ENCODE assay signal across 13 cellular contexts in genomic region chrX:150572206-150572605, GRCh38. TPM values are rescaled to one million over a fixed set of nuclear protein-coding genes. Genes with fewer than 3 reads are reported as not detected.
DNase-seq lines count a peak whose midpoint lies in the region; ATAC-seq and TF ChIP-seq lines count a peak whose summit lies in the region.
"Had no signal": no experiment of that assay in that cellular context is flagged by ENCODE, and none has a peak within 500 bp of the region (broad histone marks: within the 10 kb centered on the region; RNA-seq: fewer than 3 reads in every experiment).

No MANE protein-coding gene starts in this region.

- peaks cover 74% of the 10 kb centered on the region for H3K4me1 Mint-ChIP-seq in T-helper 2 cell treated with Interferon-gamma antibody and Interleukin-4, amounts not matched to agents 5 μg/mL and 100 μg/mL, for 36 hours (ENCODE audit: low read depth)
- peaks cover 50% of the 10 kb centered on the region for H3K4me1 Mint-ChIP-seq in central memory CD8-positive, alpha-beta T cell

- H3K9me3 ChIP-seq in skeletal muscle tissue (ENCODE audit: control insufficient read depth in 3 of 3, low read length in 3 of 3) (no peaks in the 10 kb centered on the region), MG63 (no peaks in the 10 kb centered on the region)

- no peaks in the 10 kb centered on the region for H3K27me3 Mint-ChIP-seq in T-helper 2 cell treated with Interferon-gamma antibody and Interleukin-4, amounts not matched to agents 5 μg/mL and 100 μg/mL, for 36 hours (ENCODE audit: low read depth)
- H3K27me3 Mint-ChIP-seq in central memory CD8-positive, alpha-beta T cell = no peaks in the 10 kb centered on the region

- H3K4me3 Mint-ChIP-seq in T-helper 2 cell treated with Interferon-gamma antibody and Interleukin-4, amounts not matched to agents 5 μg/mL and 100 μg/mL, for 36 hours = peak overlapping the region; percentile 90
- H3K4me3 Mint-ChIP-seq in central memory CD8-positive, alpha-beta T cell = peak overlapping the region; percentile 61

- peak overlapping the region; percentile 19 for H3K27ac ChIP-seq in skeletal muscle tissue (ENCODE audit: low read depth, low read length)

- no peak for DNase-seq in T-helper 2 cell treated with Interferon-gamma antibody and Interleukin-4, amounts not matched to agents 5 μg/mL and 100 μg/mL, for 36 hours (ENCODE audit: low spot score)
- DNase-seq in T-helper 2 cell (no peak), NB4 (ENCODE audit: low read depth) (no peak), MG63 (no peak), cerebellar nuclear complex (lab: John Stamatoyannopoulos, UW) (no peak)
- DNase-seq in central memory CD8-positive, alpha-beta T cell (ENCODE audit: low spot score in 2 of 2) = no peak
- DNase-seq in effector CD4-positive, alpha-beta T cell = no peak
- DNase-seq: caudate nucleus; DMS79 treated with DMSO at 0.1 percent for 48 hours; NCI-H1105 treated with DMSO at 0.1 percent for 48 hours; NCI-H748 treated with DMSO at 0.1 percent for 48 hours; stimulated activated CD4-positive, alpha-beta T cell treated with anti-CD3 and anti-CD28 coated beads, Interleukin-2, amount 100 ng/mL, for 24 hours had no signal

- H3K27ac Mint-ChIP-seq in T-helper 2 cell treated with Interferon-gamma antibody and Interleukin-4, amounts not matched to agents 5 μg/mL and 100 μg/mL, for 36 hours = peak overlapping the region; percentile 85
- no peak overlapping the region for H3K27ac Mint-ChIP-seq in central memory CD8-positive, alpha-beta T cell (ENCODE audit: low read depth)

- TF ChIP-seq POLR2A in NB4 (IDR thresholded peaks at IDR 0.05; ENCODE audit: extremely low read depth, insufficient read length) = no peak

- peaks cover 14% of the 10 kb centered on the region for H3K36me3 Mint-ChIP-seq in T-helper 2 cell treated with Interferon-gamma antibody and Interleukin-4, amounts not matched to agents 5 μg/mL and 100 μg/mL, for 36 hours (ENCODE audit: low read depth)
- peaks cover 6% of the 10 kb centered on the region for H3K36me3 Mint-ChIP-seq in central memory CD8-positive, alpha-beta T cell (ENCODE audit: insufficient read depth)

- H3K27me3 ChIP-seq in skeletal muscle tissue (ENCODE audit: control insufficient read depth in 3 of 3, insufficient read depth in 3 of 3, low read length in 3 of 3) (no peaks in the 10 kb centered on the region), MG63 (no peaks in the 10 kb centered on the region)

- H3K9me3 Mint-ChIP-seq in T-helper 2 cell treated with Interferon-gamma antibody and Interleukin-4, amounts not matched to agents 5 μg/mL and 100 μg/mL, for 36 hours = no peaks in the 10 kb centered on the region
- no peaks in the 10 kb centered on the region for H3K9me3 Mint-ChIP-seq in central memory CD8-positive, alpha-beta T cell

- TF ChIP-seq CTCF in NB4 (IDR thresholded peaks at IDR 0.05; ENCODE audit: low read depth, low read length) = no peak

- no peaks in the 10 kb centered on the region for H3K36me3 ChIP-seq in skeletal muscle tissue (ENCODE audit: control insufficient read depth in 3 of 3, insufficient read depth in 3 of 3, low read length in 3 of 3)
- H3K36me3 ChIP-seq in MG63 = no peaks in the 10 kb centered on the region

- H3K9ac ChIP-seq in skeletal muscle tissue (ENCODE audit: low read depth in 1 of 3, low read length in 3 of 3) = peak overlapping the region in 1 of 3 donors; percentile 20

- peak overlapping the region; percentile 90 for H3K4me3 ChIP-seq in NB4 (ENCODE audit: low read depth, low read length)
- H3K4me3 ChIP-seq in skeletal muscle tissue (ENCODE audit: low read length in 3 of 3) = peak overlapping the region in 1 of 3 donors; percentile 7
- no peak overlapping the region for H3K4me3 ChIP-seq in MG63

- ATAC-seq in central memory CD8-positive, alpha-beta T cell (replicated peaks; ENCODE audit: extremely low read depth, poor library complexity, severe bottlenecking) = no peak

- H3K4me1 ChIP-seq in skeletal muscle tissue (ENCODE audit: control insufficient read depth in 3 of 3, insufficient read depth in 3 of 3, low read length in 3 of 3) = peaks cover 9 to 14% (median 12%) of the 10 kb centered on the region in 3 donors

RNA-seq across cellular contexts. Expression of gene MTM1, which starts 3.8 kb away (rescaled TPM):
- 9.4 TPM for total RNA-seq in skeletal muscle tissue
- total RNA-seq in MG63 (2014; rRNA removed; shearing (Covaris generic); ENCODE audit: low replicate concordance) = 8.7 and 9.1 TPM in 2 replicates
